ENCODE assay signal across 8 cellular contexts in the genomic region with DNA sequence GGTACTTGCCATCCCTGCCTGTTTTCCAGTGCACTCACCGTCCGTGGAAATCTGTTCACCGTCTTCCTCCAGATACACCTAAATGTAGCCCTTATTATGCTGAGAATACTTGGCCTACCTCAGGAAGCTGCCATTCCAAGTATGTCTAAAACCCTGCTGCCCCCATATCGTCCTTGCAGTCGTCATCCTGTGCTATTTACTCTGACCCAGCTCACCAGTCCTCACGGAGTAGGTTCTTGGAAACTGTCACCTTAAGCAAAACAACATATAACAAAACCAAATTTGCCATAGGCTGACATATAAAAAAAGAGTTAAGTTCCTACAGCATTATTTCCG. TPM values are rescaled to one million over a fixed set of nuclear protein-coding genes. Genes with fewer than 3 reads are reported as not detected.
DNase-seq lines count a peak whose midpoint lies in the region; ATAC-seq, FAIRE-seq and TF ChIP-seq lines count a peak whose summit lies in the region.

No MANE protein-coding gene starts in this region.

- BruUV-seq in endothelial cell of umbilical vein (replicated peaks; lab: Mats Ljungman, UMichigan) = no TSS peak

- peak overlapping the region; percentile 79 for H3K27ac Mint-ChIP-seq in T-helper 2 cell treated with Interferon-gamma antibody and Interleukin-4, amounts not matched to agents 5 μg/mL and 100 μg/mL, for 36 hours

- peak overlapping the region; percentile 97 for H2AFZ ChIP-seq in endothelial cell of umbilical vein (ENCODE audit: low read depth, low read length)

- peaks cover 36% of the 10 kb centered on the region for H3K79me2 ChIP-seq in endothelial cell of umbilical vein (ENCODE audit: control insufficient read depth, insufficient read depth, low read length)

- H3K27ac ChIP-seq in RWPE1 (peak overlapping the region; percentile 76), endothelial cell of umbilical vein (ENCODE audit: insufficient read depth, low read depth, low read length) (no peak overlapping the region)

- no peaks in the 10 kb centered on the region for H3K9me3 Mint-ChIP-seq in T-helper 2 cell treated with Interferon-gamma antibody and Interleukin-4, amounts not matched to agents 5 μg/mL and 100 μg/mL, for 36 hours

- peaks cover 30% of the 10 kb centered on the region for H3K4me1 Mint-ChIP-seq in T-helper 2 cell treated with Interferon-gamma antibody and Interleukin-4, amounts not matched to agents 5 μg/mL and 100 μg/mL, for 36 hours (ENCODE audit: low read depth)

- no peaks in the 10 kb centered on the region for H3K9me1 ChIP-seq in endothelial cell of umbilical vein (replicated peaks; ENCODE audit: control insufficient read depth, extremely low read depth, insufficient read depth, low read length)

- H3K4me3 ChIP-seq in endothelial cell of umbilical vein (replicated peaks in 1 of 3; ENCODE audit: insufficient read depth in 1 of 3, low read depth in 1 of 3, low read length in 3 of 3) = no peak overlapping the region
- peak overlapping the region; percentile 99 for H3K4me3 ChIP-seq in skeletal muscle satellite cell (ENCODE audit: low read length)

- no peak for DNase-seq in T-helper 2 cell treated with Interferon-gamma antibody and Interleukin-4, amounts not matched to agents 5 μg/mL and 100 μg/mL, for 36 hours (ENCODE audit: low spot score)
- DNase-seq in T-helper 2 cell (no peak), RWPE1 (ENCODE audit: low spot score) (no peak), endothelial cell of umbilical vein (ENCODE audit: low read depth, low spot score) (no peak), Ammon's horn (ENCODE audit: low spot score) (no peak), hypothalamus (lab: John Stamatoyannopoulos, UW) (no peak)

- H3K4me2 ChIP-seq in endothelial cell of umbilical vein (ENCODE audit: insufficient read depth, low read length) (peak overlapping the region; percentile 74), skeletal muscle satellite cell (ENCODE audit: low read length) (peak overlapping the region; percentile 96)

- H3K36me3 Mint-ChIP-seq in T-helper 2 cell treated with Interferon-gamma antibody and Interleukin-4, amounts not matched to agents 5 μg/mL and 100 μg/mL, for 36 hours (ENCODE audit: low read depth) = peaks cover 11% of the 10 kb centered on the region

- H3K36me3 ChIP-seq in endothelial cell of umbilical vein (ENCODE audit: control insufficient read depth in 2 of 2, extremely low read depth in 1 of 2, insufficient read depth in 2 of 2, low read length in 2 of 2) (no peaks in the 10 kb centered on the region), skeletal muscle satellite cell (ENCODE audit: insufficient read depth, low read length) (no peaks in the 10 kb centered on the region)

- peak overlapping the region; percentile 75 for H3K4me3 Mint-ChIP-seq in T-helper 2 cell treated with Interferon-gamma antibody and Interleukin-4, amounts not matched to agents 5 μg/mL and 100 μg/mL, for 36 hours

- CTCF ChIA-PET in RWPE1 (lab: Yijun Ruan, JAX) (no interaction called here), endothelial cell of umbilical vein (lab: Charles Lee) (interaction anchor here (1.0 kb wide), 1 partner anchor 15 kb away, joined by 3 read pairs; no protein-coding TSS in a partner anchor)

- intact Hi-C loops in endothelial cell of umbilical vein (cut with micrococcal nuclease) = loop anchor here (2.0 to 10.0 kb wide), 5 partner anchors 66 to 400 kb away; a partner anchor contains a TSS

- TF ChIP-seq CTCF in RWPE1 (conservative IDR thresholded peaks at IDR 0.05; ENCODE audit: low read depth) (no peak), endothelial cell of umbilical vein (IDR thresholded peaks at IDR 0.05; ENCODE audit: extremely low read depth in 1 of 2, insufficient read depth in 1 of 2, low read depth in 1 of 2, low read length in 2 of 2) (no peak)

- POLR2A ChIA-PET in RWPE1 (lab: Yijun Ruan, JAX; ENCODE audit: low non-redundant PET) = no interaction called here
- POLR2A ChIA-PET in endothelial cell of umbilical vein (lab: Charles Lee) = no interaction called here

- peaks cover 17% of the 10 kb centered on the region for H3K4me1 ChIP-seq in endothelial cell of umbilical vein (ENCODE audit: control insufficient read depth, extremely low read depth, insufficient read depth, low read length)
- peaks cover 17% of the 10 kb centered on the region for H3K4me1 ChIP-seq in skeletal muscle satellite cell (ENCODE audit: control insufficient read depth, insufficient read depth, low read length)

- H3K9ac ChIP-seq in endothelial cell of umbilical vein (replicated peaks; ENCODE audit: extremely low read depth, insufficient read depth, low read length) (no peak overlapping the region), skeletal muscle satellite cell (ENCODE audit: low read depth, low read length) (no peak overlapping the region)

- TF ChIP-seq POLR2A in endothelial cell of umbilical vein (IDR thresholded peaks at IDR 0.05; ENCODE audit: low read depth, low read length) = no peak

- H3K9me3 ChIP-seq in endothelial cell of umbilical vein (replicated peaks; ENCODE audit: control insufficient read depth, insufficient read depth, low read length) = no peaks in the 10 kb centered on the region
- no peaks in the 10 kb centered on the region for H3K9me3 ChIP-seq in skeletal muscle satellite cell (replicated peaks; ENCODE audit: low read length)

- no peak for FAIRE-seq in endothelial cell of umbilical vein (lab: Jason Lieb, UNC)

- ATAC-seq in HG03460 (IDR thresholded peaks at IDR 0.05; ENCODE audit: unreplicated experiment) = no peak

- H3K27me3 Mint-ChIP-seq in T-helper 2 cell treated with Interferon-gamma antibody and Interleukin-4, amounts not matched to agents 5 μg/mL and 100 μg/mL, for 36 hours (ENCODE audit: low read depth) = no peaks in the 10 kb centered on the region

- H3K27me3 ChIP-seq in endothelial cell of umbilical vein (ENCODE audit: control insufficient read depth in 2 of 2, insufficient read depth in 2 of 2, low read length in 2 of 2) (no peaks in the 10 kb centered on the region), skeletal muscle satellite cell (ENCODE audit: control insufficient read depth, insufficient read depth, low read length) (no peaks in the 10 kb centered on the region)

- H4K20me1 ChIP-seq in endothelial cell of umbilical vein (replicated peaks; ENCODE audit: control insufficient read depth, extremely low read depth, insufficient read depth, low read length) = peaks cover 5% of the 10 kb centered on the region

- dilution Hi-C loops in endothelial cell of umbilical vein (cut with MboI; ENCODE audit: extremely low pct_ligation_motif_present, low sequenced_read_pairs) = no loop called here

TF ChIP-seq in endothelial cell of umbilical vein, 7 proteins besides CTCF, POLR2A, EP300 and RAD21:
- no peak for TF ChIP-seq MYC (IDR thresholded peaks at IDR 0.05; ENCODE audit: low read depth, low read length)
- TF ChIP-seq POLR2AphosphoS5 (IDR thresholded peaks at IDR 0.05; ENCODE audit: insufficient read depth, low read depth, low read length) = no peak
- TF ChIP-seq, protein P1, sequence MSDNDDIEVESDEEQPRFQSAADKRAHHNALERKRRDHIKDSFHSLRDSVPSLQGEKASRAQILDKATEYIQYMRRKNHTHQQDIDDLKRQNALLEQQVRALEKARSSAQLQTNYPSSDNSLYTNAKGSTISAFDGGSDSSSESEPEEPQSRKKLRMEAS (IDR thresholded peaks at IDR 0.05; ENCODE audit: insufficient read depth, insufficient read length) = no peak
- no peak for TF ChIP-seq FOS (IDR thresholded peaks at IDR 0.05; ENCODE audit: borderline replicate concordance, insufficient read depth, low read length)
- TF ChIP-seq EZH2 (IDR thresholded peaks at IDR 0.05; ENCODE audit: borderline replicate concordance, low read depth, low read length, severe bottlenecking) = no peak
- TF ChIP-seq JUN (IDR thresholded peaks at IDR 0.05; ENCODE audit: borderline replicate concordance, insufficient read depth, insufficient read length, low read depth) = no peak
- no peak for TF ChIP-seq GATA2 (IDR thresholded peaks at IDR 0.05; ENCODE audit: insufficient read depth, insufficient read length, low read depth, low read length)

RNA-seq across cellular contexts. Expression of a gene that starts 0.9 kb away (rescaled TPM):
- total RNA-seq in endothelial cell of umbilical vein = 32.6 and 35.4 TPM in 2 replicates
- 10.3 and 11.8 TPM in 2 replicates for polyA plus RNA-seq in endothelial cell of umbilical vein
- 12.5 and 12.8 TPM in 2 replicates for polyA plus RNA-seq in endothelial cell of umbilical vein (2011; cell fraction: cytosol; rRNA removed)
- polyA plus RNA-seq in endothelial cell of umbilical vein (2011; cell fraction: nucleus; rRNA removed) = 10.8 and 13.0 TPM in 2 replicates
- 21.8 and 24.4 TPM in 2 replicates for polyA plus RNA-seq in endothelial cell of umbilical vein (2012)
- 25.4 and 36.8 TPM in 2 replicates for polyA minus RNA-seq in endothelial cell of umbilical vein
- polyA minus RNA-seq in endothelial cell of umbilical vein (2011; cell fraction: cytosol; rRNA and poly(A)+ RNA removed) = 6.3 TPM
- polyA minus RNA-seq in endothelial cell of umbilical vein (2011; cell fraction: nucleus; rRNA and poly(A)+ RNA removed) = 21.9 and 30.8 TPM in 2 replicates
- 22.7 and 41.1 TPM in 2 replicates for total RNA-seq in skeletal muscle satellite cell (2012; rRNA removed)
